In genomic region chr17:16927641-16928321, GRCh38 we compare ENCODE assay signal across 1 cellular context.
TF ChIP-seq lines count a peak whose summit lies in the region.

No MANE protein-coding gene starts in this region.

TF ChIP-seq in GM12878, 131 proteins besides CTCF, POLR2A, EP300 and RAD21:
- TF ChIP-seq MEF2A (IDR thresholded peaks at IDR 0.05; ENCODE audit: insufficient read depth, low read depth, low read length) = no peak
- no peak for TF ChIP-seq MYB (IDR thresholded peaks at IDR 0.05; ENCODE audit: borderline replicate concordance, low read depth, low read length)
- peak; percentile 54 for TF ChIP-seq MEF2B (IDR thresholded peaks at IDR 0.05; ENCODE audit: partially characterized antibody, poor library complexity, severe bottlenecking)
